Comparison of ENCODE assay signal across 7 cellular contexts in genomic region chr12:57459055-57459749, GRCh38. TPM values are rescaled to one million over a fixed set of nuclear protein-coding genes. Genes with fewer than 3 reads are reported as not detected.
DNase-seq lines count a peak whose midpoint lies in the region; ATAC-seq, FAIRE-seq and TF ChIP-seq lines count a peak whose summit lies in the region.

No MANE protein-coding gene starts in this region.

- in situ Hi-C loops in GM12878 (cut with MboI), result loop anchor here (5.0 to 10.0 kb wide), 2 partner anchors 144 to 197 kb away; no protein-coding TSS in a partner anchor

- peak overlapping the region; percentile 97 for H2AFZ ChIP-seq in GM12878 (ENCODE audit: control insufficient read depth, low read depth, low read length)

- peak overlapping the region; percentile 85 for H3K4me3 ChIP-seq in GM12878

- ATAC-seq in GM18505 (IDR thresholded peaks at IDR 0.05; ENCODE audit: unreplicated experiment) (peak; percentile 49), HG03025 (IDR thresholded peaks at IDR 0.05; ENCODE audit: low FRiP score, unreplicated experiment) (peak; percentile 48), GM12878 (peak; percentile 69), sciatic nerve (peak; percentile 71)

- peak overlapping the region; percentile 79 for H3K27ac ChIP-seq in GM12878 (ENCODE audit: control insufficient read depth, insufficient read depth)

- no TSS peak for BruUV-seq in GM12878 (replicated peaks; lab: Mats Ljungman, UMichigan)

- 1% methylated on average over 24 of the region's 24 CpGs for WGBS in GM12878 (ENCODE audit: insufficient coverage, insufficient replicate concordance, low lambda C conversion rate, missing lambda C conversion rate)

- H3K9me3 ChIP-seq in GM12878 (replicated peaks; ENCODE audit: control insufficient read depth, insufficient read depth, low read length), result no peaks in the 10 kb centered on the region

- DNase-seq in NCI-H2029 treated with DMSO at 0.1 percent for 48 hours (lab: John Stamatoyannopoulos, UW) (peak; percentile 94), T1000 (lab: John Stamatoyannopoulos, UW) (peak; percentile 91), GM12878 (ENCODE audit: low read depth, low spot score) (peak; percentile 80), iPS DF 4.7 (ENCODE audit: extremely low read depth, low spot score) (peak; percentile 98), sciatic nerve (ENCODE audit: low spot score) (peak; percentile 96)

- 0 out of 4 replicates have a peak, but pooled peaks cover 0 to 4% of the 10 kb centered on the region in 2 experiments for H3K27me3 ChIP-seq in GM12878 (replicated peaks in 1 of 2; ENCODE audit: control insufficient read depth in 2 of 2, insufficient read depth in 2 of 2, low read length in 1 of 2)

- TF ChIP-seq POLR2A in GM18505 (IDR thresholded peaks at IDR 0.05; ENCODE audit: borderline replicate concordance, extremely low read depth, insufficient read depth, insufficient read length) (peak; percentile 82), GM12878 (IDR thresholded peaks at IDR 0.05; ENCODE audit: low read depth, low read length) (peak; percentile 70)

- POLR2A ChIA-PET in GM12878 (lab: Charles Lee), result interaction anchor here (0.7 to 1.8 kb wide), 14 partner anchors 9 to 230 kb away, joined by 3 to 11 read pairs (median 4); partner anchors contain the start of genes DDIT3 and SHMT2

- peak; percentile 94 to 98 (median 95) for TF ChIP-seq CTCF in GM12878 (IDR thresholded peaks at IDR 0.05 in 2 of 3, conservative IDR thresholded peaks at IDR 0.05 in 1 of 3; ENCODE audit: control insufficient read depth in 2 of 3, extremely low read depth in 1 of 3, insufficient read depth in 1 of 3, low read depth in 3 of 3, low read length in 3 of 3)

- peak; percentile 89 for TF ChIP-seq RAD21 in GM12878 (IDR thresholded peaks at IDR 0.05; ENCODE audit: insufficient read depth, low read depth, low read length)

- H3K4me2 ChIP-seq in GM12878 (ENCODE audit: control insufficient read depth, insufficient read depth), result peak overlapping the region; percentile 99

- intact Hi-C loops in GM12878 (cut with micrococcal nuclease; ENCODE audit: unreplicated experiment) (loop anchor here (5.0 kb wide), 1 partner anchor 163 kb away; no protein-coding TSS in a partner anchor), sciatic nerve (cut with DNase I) (no loop called here)

- H3K36me3 ChIP-seq in GM12878 (ENCODE audit: control insufficient read depth in 2 of 2, insufficient read depth in 2 of 2, low read length in 1 of 2), result no peaks in the 10 kb centered on the region

- SMC1A ChIA-PET in GM12878 (lab: Charles Lee; ENCODE audit: uncharacterized antibody, unreplicated experiment), result interaction anchor here (0.6 to 2.6 kb wide), 33 partner anchors 9 to 322 kb away, joined by 3 to 20 read pairs (median 5); partner anchors contain the start of genes ARHGAP9, DCTN2, INHBC and MBD6

- H3K4me1 ChIP-seq in GM12878 (ENCODE audit: control insufficient read depth, insufficient read depth, low read length), result peaks cover 36% of the 10 kb centered on the region

- no peak for TF ChIP-seq EP300 in GM12878 (IDR thresholded peaks at IDR 0.05; ENCODE audit: borderline replicate concordance in 1 of 2, control insufficient read depth in 1 of 2, low read depth in 2 of 2, low read length in 2 of 2)

- 0 out of 2 replicates have a peak, but pooled peaks cover 2% of the 10 kb centered on the region for H4K20me1 ChIP-seq in GM12878 (ENCODE audit: control insufficient read depth, insufficient read depth)

- CTCF ChIA-PET in GM12878 (lab: Yijun Ruan, JAX), result interaction anchor here (0.6 to 11.0 kb wide), 63 partner anchors 10 to 447 kb away, joined by 3 to 540 read pairs (median 5); partner anchors contain the start of genes ARHGAP9, B4GALNT1, DCTN2 and DDIT3

- H3K9ac ChIP-seq in GM12878 (ENCODE audit: control insufficient read depth, insufficient read depth, low read length), result peak overlapping the region; percentile 71

- peak; percentile 92 for FAIRE-seq in GM12878 (lab: Jason Lieb, UNC)

- RAD21 ChIA-PET in GM12878 (lab: Charles Lee; ENCODE audit: unreplicated experiment), result interaction anchor here (0.5 to 2.6 kb wide), 33 partner anchors 11 to 1642 kb away, joined by 3 to 22 read pairs (median 4); partner anchors contain the start of genes ARHGAP9, CTDSP2, DCTN2 and DDIT3

- H3K79me2 ChIP-seq in GM12878 (ENCODE audit: control insufficient read depth, insufficient read depth, low read length), result no peaks in the 10 kb centered on the region

RNA-seq across cellular contexts. Expression of gene GLI1, which starts 0.4 kb away (rescaled TPM):
- 0.51 and 0.69 TPM in 2 replicates for total RNA-seq in GM12878 (2013; cell fraction: nucleolus; rRNA removed)
- total RNA-seq in GM12878 (2014; rRNA removed), result 0.71 and 1.0 TPM in 2 replicates
- total RNA-seq in GM12878 (2014; rRNA removed; fragmentation: Illumina TruSeq; extraction: Trizol), result 0.31 and 0.32 TPM in 2 replicates
- 1.1 and 1.2 TPM in 2 replicates for total RNA-seq in GM12878 (2021)
- polyA plus RNA-seq in GM12878 (2011; ENCODE audit: low read depth), result 0.33 TPM
- polyA plus RNA-seq in GM12878 (2011; rRNA removed), result 0.97 and 1.2 TPM in 2 replicates
- 0.96 and 1.5 TPM in 2 replicates for polyA plus RNA-seq in GM12878 (2011; cell fraction: cytosol; rRNA removed)
- 4.4 and 6.4 TPM in 2 replicates for polyA plus RNA-seq in GM12878 (2011; cell fraction: nucleus; rRNA removed)
- 0.19 and 0.28 TPM in 2 replicates for polyA plus RNA-seq in GM12878 (2012)
- polyA plus RNA-seq in GM12878 (2014; fragmentation: Illumina TruSeq; extraction: Trizol), result 0.32 and 0.79 TPM in 2 replicates
- polyA plus RNA-seq in GM12878 (2014; fragmentation: Nextera tagmentation; extraction: Ambion mirVana), result under 1 TPM; 0.32 to 0.46 TPM
- 0.53 and 1.4 TPM in 2 replicates for polyA plus RNA-seq in GM12878 (2014; rRNA removed)
- polyA plus RNA-seq in GM12878 (2016; fragmentation: Nextera tagmentation; extraction: Ambion mirVana), result under 1 TPM; 0.27 to 0.82 TPM
- 0.98 and 1.5 TPM in 2 replicates for polyA minus RNA-seq in GM12878 (2011; rRNA and poly(A)+ RNA removed)
- polyA minus RNA-seq in GM12878 (2011; cell fraction: cytosol; rRNA and poly(A)+ RNA removed), result 0.31 TPM in 1 of 2 replicates, not detected in the other
- 0.38 and 0.97 TPM in 2 replicates for polyA minus RNA-seq in GM12878 (2011; cell fraction: nucleus; rRNA and poly(A)+ RNA removed)
- 47.7 TPM for total RNA-seq in sciatic nerve

RNA-seq across cellular contexts. Expression of gene INHBE, which starts 4.1 kb away (rescaled TPM):
- total RNA-seq in GM12878 (2013; cell fraction: nucleolus; rRNA removed), result 0.79 and 1.3 TPM in 2 replicates
- total RNA-seq in GM12878 (2014; rRNA removed), result 0.51 and 1.5 TPM in 2 replicates
- 0.36 and 0.78 TPM in 2 replicates for total RNA-seq in GM12878 (2014; rRNA removed; fragmentation: Illumina TruSeq; extraction: Trizol)
- 0.64 and 0.77 TPM in 2 replicates for total RNA-seq in GM12878 (2021)
- polyA plus RNA-seq in GM12878 (2011; ENCODE audit: low read depth), result 0.16 TPM
- polyA plus RNA-seq in GM12878 (2011; rRNA removed), result 2.2 and 2.5 TPM in 2 replicates
- 3.1 and 4.4 TPM in 2 replicates for polyA plus RNA-seq in GM12878 (2011; cell fraction: cytosol; rRNA removed)
- 1.3 and 1.9 TPM in 2 replicates for polyA plus RNA-seq in GM12878 (2011; cell fraction: nucleus; rRNA removed)
- polyA plus RNA-seq in GM12878 (2012), result 0.12 and 0.73 TPM in 2 replicates
- 0.38 and 0.70 TPM in 2 replicates for polyA plus RNA-seq in GM12878 (2014; fragmentation: Illumina TruSeq; extraction: Trizol)
- polyA plus RNA-seq in GM12878 (2014; fragmentation: Nextera tagmentation; extraction: Ambion mirVana), result under 1 TPM; 0.13 to 0.18 TPM
- polyA plus RNA-seq in GM12878 (2014; rRNA removed), result 0.58 and 1.9 TPM in 2 replicates
- polyA plus RNA-seq in GM12878 (2016; fragmentation: Nextera tagmentation; extraction: Ambion mirVana), result under 1 TPM; 0.09 to 0.14 TPM
- 2.8 and 6.2 TPM in 2 replicates for polyA minus RNA-seq in GM12878 (2011; rRNA and poly(A)+ RNA removed)
- 1.6 and 2.0 TPM in 2 replicates for polyA minus RNA-seq in GM12878 (2011; cell fraction: cytosol; rRNA and poly(A)+ RNA removed)
- 3.5 and 6.3 TPM in 2 replicates for polyA minus RNA-seq in GM12878 (2011; cell fraction: nucleus; rRNA and poly(A)+ RNA removed)
- not detected for total RNA-seq in sciatic nerve

RNA-seq across cellular contexts. Expression of gene ARHGAP9, which starts 20.5 kb away (rescaled TPM):
- total RNA-seq in GM12878 (2013; cell fraction: nucleolus; rRNA removed), result 37.8 and 38.9 TPM in 2 replicates
- total RNA-seq in GM12878 (2014; rRNA removed), result 78.1 and 79.8 TPM in 2 replicates
- total RNA-seq in GM12878 (2014; rRNA removed; fragmentation: Illumina TruSeq; extraction: Trizol), result 47.3 and 51.7 TPM in 2 replicates
- total RNA-seq in GM12878 (2021), result 101 and 102 TPM in 2 replicates
- 72.3 TPM for polyA plus RNA-seq in GM12878 (2011; ENCODE audit: low read depth)
- polyA plus RNA-seq in GM12878 (2011; rRNA removed), result 42.5 and 68.9 TPM in 2 replicates
- polyA plus RNA-seq in GM12878 (2011; cell fraction: cytosol; rRNA removed), result 45.6 and 45.9 TPM in 2 replicates
- polyA plus RNA-seq in GM12878 (2011; cell fraction: nucleus; rRNA removed), result 245 and 345 TPM in 2 replicates
- polyA plus RNA-seq in GM12878 (2012), result 80.4 and 88.1 TPM in 2 replicates
- polyA plus RNA-seq in GM12878 (2014; fragmentation: Illumina TruSeq; extraction: Trizol), result 63.7 and 89.0 TPM in 2 replicates
- 10 to 100 TPM; 19.5 to 75.6 TPM for polyA plus RNA-seq in GM12878 (2014; fragmentation: Nextera tagmentation; extraction: Ambion mirVana)
- polyA plus RNA-seq in GM12878 (2014; rRNA removed), result 98.7 and 106 TPM in 2 replicates
- 10 to 100 TPM; 71.1 to 81.3 TPM for polyA plus RNA-seq in GM12878 (2016; fragmentation: Nextera tagmentation; extraction: Ambion mirVana)
- 24.9 and 34.8 TPM in 2 replicates for polyA minus RNA-seq in GM12878 (2011; rRNA and poly(A)+ RNA removed)
- 20.1 and 23.3 TPM in 2 replicates for polyA minus RNA-seq in GM12878 (2011; cell fraction: cytosol; rRNA and poly(A)+ RNA removed)
- polyA minus RNA-seq in GM12878 (2011; cell fraction: nucleus; rRNA and poly(A)+ RNA removed), result 35.5 and 59.9 TPM in 2 replicates
- 30.8 TPM for total RNA-seq in sciatic nerve

RNA-seq across cellular contexts. Expression of gene INHBC, which starts 24.6 kb away (rescaled TPM):
- total RNA-seq in GM12878 (2013; cell fraction: nucleolus; rRNA removed), result 0.39 TPM in 1 of 2 replicates, not detected in the other
- total RNA-seq in GM12878 (2014; rRNA removed), result not detected in 2 replicates
- not detected in 2 replicates for total RNA-seq in GM12878 (2014; rRNA removed; fragmentation: Illumina TruSeq; extraction: Trizol)
- 0.13 and 0.16 TPM in 2 replicates for total RNA-seq in GM12878 (2021)
- polyA plus RNA-seq in GM12878 (2011; ENCODE audit: low read depth), result 0.12 TPM
- 0.10 TPM in 2 replicates for polyA plus RNA-seq in GM12878 (2011; rRNA removed)
- 0.13 and 0.24 TPM in 2 replicates for polyA plus RNA-seq in GM12878 (2011; cell fraction: cytosol; rRNA removed)
- 0.16 TPM in 2 replicates for polyA plus RNA-seq in GM12878 (2011; cell fraction: nucleus; rRNA removed)
- polyA plus RNA-seq in GM12878 (2012), result 0.12 and 0.17 TPM in 2 replicates
- polyA plus RNA-seq in GM12878 (2014; fragmentation: Illumina TruSeq; extraction: Trizol), result 0.14 and 0.22 TPM in 2 replicates
- under 1 TPM in 1 of 2 experiments, not detected in 1; 0.04 TPM for polyA plus RNA-seq in GM12878 (2014; fragmentation: Nextera tagmentation; extraction: Ambion mirVana)
- polyA plus RNA-seq in GM12878 (2014; rRNA removed), result 0.14 and 0.22 TPM in 2 replicates
- not detected for polyA plus RNA-seq in GM12878 (2016; fragmentation: Nextera tagmentation; extraction: Ambion mirVana)
- polyA minus RNA-seq in GM12878 (2011; rRNA and poly(A)+ RNA removed), result 0.22 TPM in 1 of 2 replicates, not detected in the other
- polyA minus RNA-seq in GM12878 (2011; cell fraction: cytosol; rRNA and poly(A)+ RNA removed), result not detected in 2 replicates
- 0.24 and 0.57 TPM in 2 replicates for polyA minus RNA-seq in GM12878 (2011; cell fraction: nucleus; rRNA and poly(A)+ RNA removed)
- total RNA-seq in sciatic nerve, result not detected

RNA-seq across cellular contexts. Expression of gene R3HDM2, which starts 28.4 kb away (rescaled TPM):
- 40.4 and 55.4 TPM in 2 replicates for total RNA-seq in GM12878 (2013; cell fraction: nucleolus; rRNA removed)
- 11.7 TPM in 2 replicates for total RNA-seq in GM12878 (2014; rRNA removed)
- 10.8 and 12.0 TPM in 2 replicates for total RNA-seq in GM12878 (2014; rRNA removed; fragmentation: Illumina TruSeq; extraction: Trizol)
- total RNA-seq in GM12878 (2021), result 24.9 and 26.1 TPM in 2 replicates
- polyA plus RNA-seq in GM12878 (2011; ENCODE audit: low read depth), result 12.4 TPM
- polyA plus RNA-seq in GM12878 (2011; rRNA removed), result 12.4 and 13.9 TPM in 2 replicates
- polyA plus RNA-seq in GM12878 (2011; cell fraction: cytosol; rRNA removed), result 11.7 and 12.3 TPM in 2 replicates
- polyA plus RNA-seq in GM12878 (2011; cell fraction: nucleus; rRNA removed), result 40.0 and 41.3 TPM in 2 replicates
- 17.9 and 18.6 TPM in 2 replicates for polyA plus RNA-seq in GM12878 (2012)
- 17.2 and 23.0 TPM in 2 replicates for polyA plus RNA-seq in GM12878 (2014; fragmentation: Illumina TruSeq; extraction: Trizol)
- polyA plus RNA-seq in GM12878 (2014; fragmentation: Nextera tagmentation; extraction: Ambion mirVana), result 1 to 10 TPM; 4.6 to 6.2 TPM
- polyA plus RNA-seq in GM12878 (2014; rRNA removed), result 13.9 and 15.3 TPM in 2 replicates
- polyA plus RNA-seq in GM12878 (2016; fragmentation: Nextera tagmentation; extraction: Ambion mirVana), result 1 to 10 TPM; 7.8 to 8.9 TPM
- polyA minus RNA-seq in GM12878 (2011; rRNA and poly(A)+ RNA removed), result 10.0 and 12.7 TPM in 2 replicates
- 3.9 and 7.0 TPM in 2 replicates for polyA minus RNA-seq in GM12878 (2011; cell fraction: cytosol; rRNA and poly(A)+ RNA removed)
- 9.7 and 17.4 TPM in 2 replicates for polyA minus RNA-seq in GM12878 (2011; cell fraction: nucleus; rRNA and poly(A)+ RNA removed)
- 89.6 TPM for total RNA-seq in sciatic nerve

Comparison
In these comparisons a context has a peak if more than half of its experiments do, and no peak if none do; other contexts are left out.
1. Peak in every context shown above with its lines: DNase-seq, ATAC-seq, H3K4me3 ChIP-seq and H3K27ac ChIP-seq.
2. RNA of gene GLI1, which starts 0.4 kb away (total RNA-seq): 47.7 TPM in sciatic nerve (single experiment); 0.31 to 1.2 TPM in GM12878; every median in the first group is over 10 times any median in the second.